25 cellular contexts compared by ENCODE assay signal in genomic region chr16:85685251-85685650, GRCh38.
"Had no signal": no experiment of that assay in that cellular context is flagged by ENCODE, and none has a peak within 500 bp of the region (broad histone marks: within the 10 kb centered on the region; RNA-seq: fewer than 3 reads in every experiment).

No MANE protein-coding gene starts in this region.

- ATAC-seq: activated CD8-positive, alpha-beta T cell treated with anti-CD3 and anti-CD28 coated beads, Interleukin-2, amount 10 ng/mL, durations not matched to agents 7 days and 5 days; PC-3; T-helper 17 cell had no signal

- H3K36me3 ChIP-seq: adrenal gland, breast epithelium, colonic mucosa had no signal

- FAIRE-seq: RCC 7860 had no signal

- H3K27ac Mint-ChIP-seq: activated CD4-positive, alpha-beta T cell treated with anti-CD3 and anti-CD28 coated beads, Interleukin-2, amount 10 ng/mL, durations not matched to agents 7 days and 5 days; activated CD8-positive, alpha-beta T cell treated with anti-CD3 and anti-CD28 coated beads, Interleukin-2, amount 10 ng/mL, durations not matched to agents 7 days and 5 days; activated naive CD8-positive, alpha-beta T cell treated with anti-CD3 and anti-CD28 coated beads, Interleukin-2, amount 10 ng/mL, durations not matched to agents 7 days and 5 days; T-helper 17 cell had no signal

- H3K9me3 ChIP-seq: adrenal gland, breast epithelium, colonic mucosa had no signal

- H3K4me3 ChIP-seq: adrenal gland, breast epithelium, colonic mucosa had no signal

- H3K4me3 Mint-ChIP-seq: activated CD4-positive, alpha-beta T cell treated with anti-CD3 and anti-CD28 coated beads, Interleukin-2, amount 10 ng/mL, durations not matched to agents 7 days and 5 days; activated CD8-positive, alpha-beta T cell treated with anti-CD3 and anti-CD28 coated beads, Interleukin-2, amount 10 ng/mL, durations not matched to agents 7 days and 5 days; activated naive CD8-positive, alpha-beta T cell treated with anti-CD3 and anti-CD28 coated beads, Interleukin-2, amount 10 ng/mL, durations not matched to agents 7 days and 5 days; T-helper 17 cell had no signal

- H3K9me3 Mint-ChIP-seq: activated CD4-positive, alpha-beta T cell treated with anti-CD3 and anti-CD28 coated beads, Interleukin-2, amount 10 ng/mL, durations not matched to agents 7 days and 5 days; activated naive CD8-positive, alpha-beta T cell treated with anti-CD3 and anti-CD28 coated beads, Interleukin-2, amount 10 ng/mL, durations not matched to agents 7 days and 5 days had no signal

- H3K27me3 Mint-ChIP-seq: activated CD4-positive, alpha-beta T cell treated with anti-CD3 and anti-CD28 coated beads, Interleukin-2, amount 10 ng/mL, durations not matched to agents 7 days and 5 days; T-helper 17 cell had no signal

- H3K27ac ChIP-seq: adrenal gland, breast epithelium, colonic mucosa had no signal

- H3K27me3 ChIP-seq: adrenal gland, breast epithelium, colonic mucosa had no signal

- DNase-seq: activated CD4-positive, alpha-beta T cell treated with anti-CD3 and anti-CD28 coated beads, Interleukin-2, amount 10 ng/mL, durations not matched to agents 7 days and 5 days; activated CD4-positive, CD25-positive, alpha-beta regulatory T cell; activated CD8-positive, alpha-beta memory T cell treated with anti-CD3 and anti-CD28 coated beads, Interleukin-2, amount 50 U/mL, for 48 hours; activated CD8-positive, alpha-beta T cell treated with anti-CD3 and anti-CD28 coated beads, Interleukin-2, amount 10 ng/mL, durations not matched to agents 7 days and 5 days; activated naive CD4-positive, alpha-beta T cell treated with anti-CD3 and anti-CD28 coated beads, Interleukin-2, amount 50 U/mL, for 16 hours; activated naive CD8-positive, alpha-beta T cell treated with anti-CD3 and anti-CD28 coated beads, Interleukin-2, amount 10 ng/mL, durations not matched to agents 7 days and 5 days; activated T-cell treated with anti-CD3 and anti-CD28 coated beads, Interleukin-2, amount 50 U/mL, for 1 hour; adrenal gland; aorta; caudate nucleus; colonic mucosa; MM.1S; NCI-H1105 treated with DMSO at 0.1 percent for 48 hours; NCI-H1436 treated with DMSO at 0.1 percent for 48 hours; NCI-H187; NCI-H2081; NCI-H510A treated with DMSO at 0.1 percent for 48 hours; NCI-H69; NK-92 treated with Interleukin-12 subunit alpha and Interleukin-12 subunit beta, amount 100 ng/mL, for 24 hours; PC-3; SHP77 treated with DMSO at 0.1 percent for 48 hours; T-helper 17 cell; T-helper 9 cell had no signal
